Comparison of ENCODE assay signal across 1 cellular context in the genomic region with DNA sequence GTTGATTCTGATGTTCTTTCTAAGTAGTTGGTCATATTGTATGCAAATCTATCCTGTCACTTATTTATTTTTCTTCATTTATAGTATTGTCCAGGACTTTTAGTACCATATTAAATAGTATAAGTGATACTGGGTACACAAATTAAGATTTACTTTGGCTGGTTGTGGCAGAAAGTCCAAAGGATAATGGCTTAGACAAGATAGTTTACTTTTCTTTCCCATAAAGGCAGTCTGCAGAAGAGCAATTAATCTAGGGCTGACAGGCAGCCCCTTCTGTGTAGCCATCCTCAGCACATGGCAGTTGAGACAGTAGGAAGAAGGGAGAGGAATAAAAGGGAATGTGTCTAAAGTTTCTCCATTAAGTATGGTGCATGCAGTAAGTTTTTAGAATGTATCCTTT.
TF ChIP-seq lines count a peak whose summit lies in the region.

No MANE protein-coding gene starts in this region.

TF ChIP-seq in GM12878, 131 proteins besides CTCF, POLR2A, EP300 and RAD21:
- no peak for TF ChIP-seq RFX5 (IDR thresholded peaks at IDR 0.05; ENCODE audit: low read depth, low read length)
- TF ChIP-seq SIX5 (IDR thresholded peaks at IDR 0.05; ENCODE audit: low read depth, low read length, severe bottlenecking) = no peak
- TF ChIP-seq RBBP5 (conservative IDR thresholded peaks at IDR 0.05) = no peak
- TF ChIP-seq STAT1 (conservative IDR thresholded peaks at IDR 0.05) = no peak
